Comparison of ENCODE assay signal across 25 cellular contexts in genomic region chr18:66825347-66825746, GRCh38.
A peak's percentile ranks its signal among the peaks of the same experiment; 100 is the strongest.
DNase-seq lines count a peak whose midpoint lies in the region; ATAC-seq, FAIRE-seq and TF ChIP-seq lines count a peak whose summit lies in the region.
"Had no signal": no experiment of that assay in that cellular context is flagged by ENCODE, and none has a peak within 500 bp of the region (broad histone marks: within the 10 kb centered on the region; RNA-seq: fewer than 3 reads in every experiment).

No MANE protein-coding gene starts in this region.

- CTCF ChIA-PET in endothelial cell of umbilical vein (lab: Charles Lee) = no interaction called here
- CTCF ChIA-PET in activated naive CD4-positive, alpha-beta T cell treated with anti-CD3 and anti-CD28 coated beads for 36 hours (lab: Charles Lee) = no interaction called here

- POLR2A ChIA-PET in endothelial cell of umbilical vein (lab: Charles Lee) = no interaction called here

- WGBS in right cardiac atrium = 52% methylated on average over 3 of the region's 3 CpGs

- intact Hi-C loops in right cardiac atrium (cut with DNase I) (no loop called here), endothelial cell of umbilical vein (cut with micrococcal nuclease) (no loop called here)
- intact Hi-C loops in activated naive CD4-positive, alpha-beta T cell treated with anti-CD3 and anti-CD28 coated beads for 36 hours (cut with micrococcal nuclease) = no loop called here

- no peaks in the 10 kb centered on the region for H3K79me2 ChIP-seq in endothelial cell of umbilical vein (ENCODE audit: control insufficient read depth, insufficient read depth, low read length)

- no peaks in the 10 kb centered on the region for H3K4me1 Mint-ChIP-seq in activated naive CD4-positive, alpha-beta T cell treated with anti-CD3 and anti-CD28 coated beads for 36 hours (ENCODE audit: low read depth)
- H3K4me1 Mint-ChIP-seq: CD14-positive monocyte; CD4-positive, alpha-beta memory T cell; CD4-positive, CD25-positive, alpha-beta regulatory T cell; CD8-positive, alpha-beta memory T cell had no signal

- dilution Hi-C loops in endothelial cell of umbilical vein (cut with MboI; ENCODE audit: extremely low pct_ligation_motif_present, low sequenced_read_pairs) = no loop called here

- H3K9me1 ChIP-seq in endothelial cell of umbilical vein (replicated peaks; ENCODE audit: control insufficient read depth, extremely low read depth, insufficient read depth, low read length) = no peaks in the 10 kb centered on the region

- TF ChIP-seq POLR2A in endothelial cell of umbilical vein (IDR thresholded peaks at IDR 0.05; ENCODE audit: low read depth, low read length) = no peak

- H3K4me1 ChIP-seq in right cardiac atrium (ENCODE audit: control insufficient read depth, insufficient read depth, low read length) = no peaks in the 10 kb centered on the region
- H3K4me1 ChIP-seq in right atrium auricular region = no peaks in the 10 kb centered on the region
- H3K4me1 ChIP-seq in endothelial cell of umbilical vein (ENCODE audit: control insufficient read depth, extremely low read depth, insufficient read depth, low read length) = peaks cover 11% of the 10 kb centered on the region
- H3K4me1 ChIP-seq: A549, BE2C, BLaER1 had no signal

- H3K4me3 ChIP-seq in right cardiac atrium (ENCODE audit: low read length) (no peak overlapping the region), right atrium auricular region (no peak overlapping the region), endothelial cell of umbilical vein (replicated peaks in 1 of 3; ENCODE audit: insufficient read depth in 1 of 3, low read depth in 1 of 3, low read length in 3 of 3) (no peak overlapping the region)
- H3K4me3 ChIP-seq: A549, BLaER1, GM12878 had no signal

- H3K9me3 Mint-ChIP-seq in activated naive CD4-positive, alpha-beta T cell treated with anti-CD3 and anti-CD28 coated beads for 36 hours = no peaks in the 10 kb centered on the region

- TF ChIP-seq CTCF in right atrium auricular region (IDR thresholded peaks at IDR 0.05) = no peak
- TF ChIP-seq CTCF in endothelial cell of umbilical vein (IDR thresholded peaks at IDR 0.05; ENCODE audit: extremely low read depth in 1 of 2, insufficient read depth in 1 of 2, low read depth in 1 of 2, low read length in 2 of 2) = no peak

- no peak overlapping the region for H3K27ac Mint-ChIP-seq in activated naive CD4-positive, alpha-beta T cell treated with anti-CD3 and anti-CD28 coated beads for 36 hours
- H3K27ac Mint-ChIP-seq: CD14-positive monocyte; CD4-positive, alpha-beta memory T cell; CD4-positive, CD25-positive, alpha-beta regulatory T cell; CD8-positive, alpha-beta memory T cell had no signal

- H4K20me1 ChIP-seq in endothelial cell of umbilical vein (replicated peaks; ENCODE audit: control insufficient read depth, extremely low read depth, insufficient read depth, low read length) = no peaks in the 10 kb centered on the region
- H4K20me1 ChIP-seq: BLaER1 had no signal

- no peak overlapping the region for H3K9ac ChIP-seq in endothelial cell of umbilical vein (replicated peaks; ENCODE audit: extremely low read depth, insufficient read depth, low read length)
- H3K9ac ChIP-seq: BLaER1 had no signal

- no peak overlapping the region for H2AFZ ChIP-seq in endothelial cell of umbilical vein (ENCODE audit: low read depth, low read length)

- DNase-seq in right cardiac atrium (no peak), right atrium auricular region (ENCODE audit: low spot score) (no peak), endothelial cell of umbilical vein (ENCODE audit: low read depth, low spot score) (peak; percentile 1)
- no peak for DNase-seq in activated naive CD4-positive, alpha-beta T cell treated with anti-CD3 and anti-CD28 coated beads for 36 hours
- DNase-seq: AML-193; BE2C; C1 segment of cervical spinal cord; CD4-positive, alpha-beta memory T cell; CD4-positive, CD25-positive, alpha-beta regulatory T cell; CD8-positive, alpha-beta memory T cell; DMS 273 treated with DMSO at 0.1 percent for 48 hours; DMS153; DMS53; DMS79; DND-41; EL; GDM1 had no signal

- BruUV-seq in endothelial cell of umbilical vein (replicated peaks; lab: Mats Ljungman, UMichigan) = no TSS peak

- no peak overlapping the region for H3K4me2 ChIP-seq in endothelial cell of umbilical vein (ENCODE audit: insufficient read depth, low read length)
- H3K4me2 ChIP-seq: A549, BLaER1 had no signal

- H3K27ac ChIP-seq in right cardiac atrium (ENCODE audit: low read length) = no peak overlapping the region
- no peak overlapping the region for H3K27ac ChIP-seq in right atrium auricular region
- no peak overlapping the region for H3K27ac ChIP-seq in endothelial cell of umbilical vein (ENCODE audit: insufficient read depth, low read depth, low read length)
- H3K27ac ChIP-seq: 22Rv1, A549, BLaER1 had no signal

- FAIRE-seq in endothelial cell of umbilical vein (lab: Jason Lieb, UNC) = no peak
- FAIRE-seq: A549, GM12878, GM12892, GM18507 had no signal

- H3K36me3 ChIP-seq in right atrium auricular region (no peaks in the 10 kb centered on the region), endothelial cell of umbilical vein (ENCODE audit: control insufficient read depth in 2 of 2, extremely low read depth in 1 of 2, insufficient read depth in 2 of 2, low read length in 2 of 2) (no peaks in the 10 kb centered on the region)
- H3K36me3 ChIP-seq: BE2C, BLaER1 had no signal

- ATAC-seq in right cardiac atrium = peak; percentile 55 to 76
- no peak for ATAC-seq in GM21367 (IDR thresholded peaks at IDR 0.05; ENCODE audit: unreplicated experiment)
- ATAC-seq: A549, GM12878 had no signal

- no peaks in the 10 kb centered on the region for H3K27me3 Mint-ChIP-seq in activated naive CD4-positive, alpha-beta T cell treated with anti-CD3 and anti-CD28 coated beads for 36 hours (ENCODE audit: low read depth)
- H3K27me3 Mint-ChIP-seq: CD4-positive, alpha-beta memory T cell; CD4-positive, CD25-positive, alpha-beta regulatory T cell; CD8-positive, alpha-beta memory T cell had no signal

- H3K36me3 Mint-ChIP-seq in activated naive CD4-positive, alpha-beta T cell treated with anti-CD3 and anti-CD28 coated beads for 36 hours (ENCODE audit: low read depth) = no peaks in the 10 kb centered on the region
- H3K36me3 Mint-ChIP-seq: CD14-positive monocyte; CD4-positive, alpha-beta memory T cell; CD4-positive, CD25-positive, alpha-beta regulatory T cell; CD8-positive, alpha-beta memory T cell had no signal

- H3K4me3 Mint-ChIP-seq in activated naive CD4-positive, alpha-beta T cell treated with anti-CD3 and anti-CD28 coated beads for 36 hours = no peak overlapping the region
- H3K4me3 Mint-ChIP-seq: CD14-positive monocyte; CD4-positive, alpha-beta memory T cell; CD4-positive, CD25-positive, alpha-beta regulatory T cell; CD8-positive, alpha-beta memory T cell had no signal

- H3K9me3 ChIP-seq in right cardiac atrium (ENCODE audit: control insufficient read depth, low read length) = no peaks in the 10 kb centered on the region
- no peaks in the 10 kb centered on the region for H3K9me3 ChIP-seq in right atrium auricular region
- H3K9me3 ChIP-seq in endothelial cell of umbilical vein (replicated peaks; ENCODE audit: control insufficient read depth, insufficient read depth, low read length) = no peaks in the 10 kb centered on the region
- H3K9me3 ChIP-seq: A549, BE2C, BLaER1 had no signal

- H3K27me3 ChIP-seq in right cardiac atrium (ENCODE audit: control insufficient read depth, insufficient read depth) (no peaks in the 10 kb centered on the region), right atrium auricular region (no peaks in the 10 kb centered on the region), endothelial cell of umbilical vein (ENCODE audit: control insufficient read depth in 2 of 2, insufficient read depth in 2 of 2, low read length in 2 of 2) (no peaks in the 10 kb centered on the region)
- H3K27me3 ChIP-seq: BE2C, BLaER1 had no signal

TF ChIP-seq in endothelial cell of umbilical vein, 7 proteins besides CTCF, POLR2A, EP300 and RAD21:
- TF ChIP-seq MAX (IDR thresholded peaks at IDR 0.05; ENCODE audit: insufficient read depth, insufficient read length) = no peak
- TF ChIP-seq FOS (IDR thresholded peaks at IDR 0.05; ENCODE audit: borderline replicate concordance, insufficient read depth, low read length) = no peak
- no peak for TF ChIP-seq GATA2 (IDR thresholded peaks at IDR 0.05; ENCODE audit: insufficient read depth, insufficient read length, low read depth, low read length)
- TF ChIP-seq POLR2AphosphoS5 (IDR thresholded peaks at IDR 0.05; ENCODE audit: insufficient read depth, low read depth, low read length) = no peak
- no peak for TF ChIP-seq MYC (IDR thresholded peaks at IDR 0.05; ENCODE audit: low read depth, low read length)
- no peak for TF ChIP-seq EZH2 (IDR thresholded peaks at IDR 0.05; ENCODE audit: borderline replicate concordance, low read depth, low read length, severe bottlenecking)
- no peak for TF ChIP-seq JUN (IDR thresholded peaks at IDR 0.05; ENCODE audit: borderline replicate concordance, insufficient read depth, insufficient read length, low read depth)
